22 cellular contexts compared by ENCODE assay signal in genomic region chr17:74827800-74828199, GRCh38. TPM values are rescaled to one million over a fixed set of nuclear protein-coding genes. Genes with fewer than 3 reads are reported as not detected.
DNase-seq lines count a peak whose midpoint lies in the region; ATAC-seq and TF ChIP-seq lines count a peak whose summit lies in the region.
"Had no signal": no experiment of that assay in that cellular context is flagged by ENCODE, and none has a peak within 500 bp of the region (broad histone marks: within the 10 kb centered on the region; RNA-seq: fewer than 3 reads in every experiment).

No MANE protein-coding gene starts in this region.

- H3K9me3 Mint-ChIP-seq in nephron progenitor cell, result no peaks in the 10 kb centered on the region
- H3K9me3 Mint-ChIP-seq in HFFc6, result no peaks in the 10 kb centered on the region
- H3K9me3 Mint-ChIP-seq: CD4-positive, CD25-positive, alpha-beta regulatory T cell had no signal

- H3K27me3 ChIP-seq in right cardiac atrium (ENCODE audit: control insufficient read depth, insufficient read depth), result no peaks in the 10 kb centered on the region
- H3K27me3 ChIP-seq in heart right ventricle, result no peaks in the 10 kb centered on the region
- no peaks in the 10 kb centered on the region for H3K27me3 ChIP-seq in dorsolateral prefrontal cortex
- H3K27me3 ChIP-seq: MG63, SJSA1 had no signal

- WGBS in right cardiac atrium, result 75% methylated on average over 11 of the region's 11 CpGs
- 94 to 95% methylated on average over 11 of the region's 11 CpGs for WGBS in heart right ventricle, 2 donors

- TF ChIP-seq CTCF in heart right ventricle (IDR thresholded peaks at IDR 0.05) (no peak), dorsolateral prefrontal cortex (IDR thresholded peaks at IDR 0.05 in 54 of 56, conservative IDR thresholded peaks at IDR 0.05 in 2 of 56; ENCODE audit: low read depth in 1 of 56, partially characterized antibody in 56 of 56) (no peak), nephron progenitor cell (IDR thresholded peaks at IDR 0.05) (no peak), HFFc6 (IDR thresholded peaks at IDR 0.05) (no peak), RWPE1 (conservative IDR thresholded peaks at IDR 0.05; ENCODE audit: low read depth) (no peak)

- peaks cover 20% of the 10 kb centered on the region for H3K36me3 Mint-ChIP-seq in nephron progenitor cell (ENCODE audit: low read depth)
- no peaks in the 10 kb centered on the region for H3K36me3 Mint-ChIP-seq in HFFc6 (ENCODE audit: low read depth)

- CTCF ChIA-PET in RWPE1 (lab: Yijun Ruan, JAX), result interaction anchor here (0.9 kb wide), 1 partner anchor 10 kb away, joined by 4 read pairs; no protein-coding TSS in a partner anchor

- H3K4me3 ChIP-seq in right cardiac atrium (ENCODE audit: low read length) (no peak overlapping the region), heart right ventricle (no peak overlapping the region), dorsolateral prefrontal cortex (no peak overlapping the region)
- H3K4me3 ChIP-seq: MG63, PC-9, SJSA1 had no signal

- H3K4me1 Mint-ChIP-seq in nephron progenitor cell, result peaks cover 71% of the 10 kb centered on the region
- H3K4me1 Mint-ChIP-seq in HFFc6 (ENCODE audit: low read depth), result peaks cover 4% of the 10 kb centered on the region
- H3K4me1 Mint-ChIP-seq: CD4-positive, CD25-positive, alpha-beta regulatory T cell had no signal

- no peaks in the 10 kb centered on the region for H3K4me1 ChIP-seq in right cardiac atrium (ENCODE audit: control insufficient read depth, insufficient read depth, low read length)
- peaks cover 0 to 11% (median 0%) of the 10 kb centered on the region in 9 donors for H3K4me1 ChIP-seq in heart right ventricle
- H3K4me1 ChIP-seq: SJSA1 had no signal

- H3K27ac Mint-ChIP-seq in nephron progenitor cell, result peak overlapping the region; percentile 32
- H3K27ac Mint-ChIP-seq in HFFc6, result no peak overlapping the region
- H3K27ac Mint-ChIP-seq: CD4-positive, CD25-positive, alpha-beta regulatory T cell had no signal

- H3K27ac ChIP-seq in right cardiac atrium (ENCODE audit: low read length), result no peak overlapping the region
- H3K27ac ChIP-seq in heart right ventricle, result no peak overlapping the region
- peak overlapping the region in 31 of 59 donors; percentile 8 to 91 (median 78) for H3K27ac ChIP-seq in dorsolateral prefrontal cortex
- no peak overlapping the region for H3K27ac ChIP-seq in RWPE1
- H3K27ac ChIP-seq: PC-9, SJSA1 had no signal

- DNase-seq in right cardiac atrium (peak in 1 of 3 donors; percentile 67), heart right ventricle (no peak), dorsolateral prefrontal cortex (no peak), nephron progenitor cell (no peak), HFFc6 (no peak), RWPE1 (ENCODE audit: low spot score) (no peak)
- DNase-seq: 8988T; ACHN; CD4-positive, CD25-positive, alpha-beta regulatory T cell; COR-L47; GF-D8; KG1; MG63; NCI-H2029; NCI-H526 treated with DMSO at 0.1 percent for 48 hours; PC-9; Right ventricle myocardium superior had no signal

- POLR2A ChIA-PET in RWPE1 (lab: Yijun Ruan, JAX; ENCODE audit: low non-redundant PET), result interaction anchor here (0.7 kb wide), 1 partner anchor 199 kb away, joined by 6 read pairs; no protein-coding TSS in a partner anchor

- H3K9me3 ChIP-seq in right cardiac atrium (ENCODE audit: control insufficient read depth, low read length), result no peaks in the 10 kb centered on the region
- no peaks in the 10 kb centered on the region for H3K9me3 ChIP-seq in heart right ventricle
- H3K9me3 ChIP-seq: MG63, SJSA1 had no signal

- H3K36me3 ChIP-seq in heart right ventricle, result peaks cover 0 to 51% (median 0%) of the 10 kb centered on the region in 9 donors

- H3K4me3 Mint-ChIP-seq in nephron progenitor cell, result peak overlapping the region; percentile 13
- no peak overlapping the region for H3K4me3 Mint-ChIP-seq in HFFc6
- H3K4me3 Mint-ChIP-seq: CD4-positive, CD25-positive, alpha-beta regulatory T cell had no signal

- intact Hi-C loops in right cardiac atrium (cut with DNase I), result no loop called here
- intact Hi-C loops in heart right ventricle (cut with DNase I), result no loop called here
- intact Hi-C loops in dorsolateral prefrontal cortex (cut with DNase I), result no loop called here

- H3K27me3 Mint-ChIP-seq in nephron progenitor cell (ENCODE audit: low read depth, poor library complexity), result peaks cover 9% of the 10 kb centered on the region
- peaks cover 3% of the 10 kb centered on the region for H3K27me3 Mint-ChIP-seq in HFFc6 (ENCODE audit: insufficient read depth)
- H3K27me3 Mint-ChIP-seq: CD4-positive, CD25-positive, alpha-beta regulatory T cell had no signal

- ATAC-seq in right cardiac atrium (peak; percentile 29 to 36), heart right ventricle (no peak), GM21786 (IDR thresholded peaks at IDR 0.05; ENCODE audit: unreplicated experiment) (no peak), GM18498 (IDR thresholded peaks at IDR 0.05; ENCODE audit: unreplicated experiment) (no peak)

RNA-seq across cellular contexts. Expression of gene GRIN2C, which starts 31.9 kb away (rescaled TPM):
- total RNA-seq in right cardiac atrium (10 to 100 TPM; 30.4 to 62.8 (median 51.3) TPM), heart right ventricle (under 1 TPM; 0.13 to 0.66 (median 0.27) TPM), dorsolateral prefrontal cortex (10 to 100 TPM; 10.3 to 74.2 (median 26.7) TPM)
- polyA plus RNA-seq in right cardiac atrium (31.4 TPM), heart right ventricle (under 1 TPM; 0.44 to 0.61 TPM)
- under 1 TPM in 2 of 6 experiments, not detected in 4; 0.05 to 0.07 TPM for total RNA-seq in HFFc6 (2021; fragmentation: NEBNext Ultra II Directional; extraction: Animal tissue kit (Norgen Biotek cat#: 25700))
- total RNA-seq: CD4-positive, CD25-positive, alpha-beta regulatory T cell; NCI-H460; RPMI7951; SJSA1 had no signal
- polyA plus RNA-seq: CD4-positive, CD25-positive, alpha-beta regulatory T cell had no signal

RNA-seq across cellular contexts. Expression of gene FDXR, which starts 45.0 kb away (rescaled TPM):
- 10 to 100 TPM in 1 of 4 donors, 1 to 10 TPM in 3; 4.9 to 10.5 (median 7.1) TPM for total RNA-seq in right cardiac atrium
- 9.9 TPM for polyA plus RNA-seq in right cardiac atrium
- 1 to 10 TPM; 2.4 to 6.3 (median 3.9) TPM for total RNA-seq in heart right ventricle
- 1 to 10 TPM; 3.3 to 5.3 TPM for polyA plus RNA-seq in heart right ventricle
- total RNA-seq in dorsolateral prefrontal cortex, result 10 to 100 TPM in 57 of 120 experiments, 1 to 10 TPM in 63; 4.2 to 20.9 (median 9.9) TPM
- 10 to 100 TPM; 25.5 to 35.5 (median 33.9) TPM for total RNA-seq in HFFc6 (2021; fragmentation: NEBNext Ultra II Directional; extraction: Animal tissue kit (Norgen Biotek cat#: 25700))

RNA-seq across cellular contexts. Expression of gene NAT9, which starts 51.7 kb away (rescaled TPM):
- total RNA-seq in right cardiac atrium (10 to 100 TPM; 21.7 to 31.1 (median 25.0) TPM), heart right ventricle (10 to 100 TPM; 10.6 to 25.9 (median 17.0) TPM), dorsolateral prefrontal cortex (10 to 100 TPM; 29.5 to 78.2 (median 45.6) TPM)
- polyA plus RNA-seq in right cardiac atrium (16.8 TPM), heart right ventricle (10 to 100 TPM; 33.6 to 42.9 TPM)
- 10 to 100 TPM; 40.9 to 50.7 (median 46.6) TPM for total RNA-seq in HFFc6 (2021; fragmentation: NEBNext Ultra II Directional; extraction: Animal tissue kit (Norgen Biotek cat#: 25700))

Comparison
In these comparisons a context has a peak if more than half of its experiments do, and no peak if none do; other contexts are left out.
1. ATAC-seq: peak in right cardiac atrium (2 of 2); none in heart right ventricle (0 of 8), GM21786 (single experiment) and GM18498 (single experiment).
2. RNA of gene GRIN2C, which starts 31.9 kb away (total RNA-seq): 30.4 to 62.8 TPM in right cardiac atrium and 10.3 to 74.2 TPM in dorsolateral prefrontal cortex; 0.13 to 0.66 TPM in heart right ventricle and 0.05 to 0.07 TPM in HFFc6; every median in the first group is over 4 times any median in the second.
3. H3K27ac ChIP-seq: peak in dorsolateral prefrontal cortex (31 of 59); none in right cardiac atrium (single experiment), heart right ventricle (0 of 10) and RWPE1 (single experiment).